Comparison of ENCODE assay signal across 1 cellular context in the genomic region with DNA sequence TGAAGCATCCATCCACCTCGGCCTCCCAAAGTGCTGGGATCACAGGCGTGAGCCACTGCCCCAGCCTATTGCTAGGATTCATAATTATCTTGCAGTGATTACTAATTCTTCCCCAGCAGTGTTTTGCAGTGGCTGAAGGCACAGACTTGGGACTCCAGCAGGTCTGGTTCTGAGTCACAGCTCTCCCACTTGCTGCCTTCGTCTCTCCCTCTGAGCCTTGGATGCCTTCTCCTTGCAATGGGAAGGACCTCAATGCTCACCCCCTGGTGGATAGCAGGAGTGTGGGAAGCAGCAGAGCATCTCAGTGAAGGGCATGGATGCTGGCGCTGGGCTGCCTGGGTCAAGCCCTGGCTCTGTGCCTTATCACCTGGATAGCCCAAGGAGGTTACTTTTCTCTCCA.
TF ChIP-seq lines count a peak whose summit lies in the region.

No MANE protein-coding gene starts in this region.

TF ChIP-seq in GM23338, 12 proteins besides CTCF, POLR2A, EP300 and RAD21 (continued from another document):
- TF ChIP-seq, protein P1, sequence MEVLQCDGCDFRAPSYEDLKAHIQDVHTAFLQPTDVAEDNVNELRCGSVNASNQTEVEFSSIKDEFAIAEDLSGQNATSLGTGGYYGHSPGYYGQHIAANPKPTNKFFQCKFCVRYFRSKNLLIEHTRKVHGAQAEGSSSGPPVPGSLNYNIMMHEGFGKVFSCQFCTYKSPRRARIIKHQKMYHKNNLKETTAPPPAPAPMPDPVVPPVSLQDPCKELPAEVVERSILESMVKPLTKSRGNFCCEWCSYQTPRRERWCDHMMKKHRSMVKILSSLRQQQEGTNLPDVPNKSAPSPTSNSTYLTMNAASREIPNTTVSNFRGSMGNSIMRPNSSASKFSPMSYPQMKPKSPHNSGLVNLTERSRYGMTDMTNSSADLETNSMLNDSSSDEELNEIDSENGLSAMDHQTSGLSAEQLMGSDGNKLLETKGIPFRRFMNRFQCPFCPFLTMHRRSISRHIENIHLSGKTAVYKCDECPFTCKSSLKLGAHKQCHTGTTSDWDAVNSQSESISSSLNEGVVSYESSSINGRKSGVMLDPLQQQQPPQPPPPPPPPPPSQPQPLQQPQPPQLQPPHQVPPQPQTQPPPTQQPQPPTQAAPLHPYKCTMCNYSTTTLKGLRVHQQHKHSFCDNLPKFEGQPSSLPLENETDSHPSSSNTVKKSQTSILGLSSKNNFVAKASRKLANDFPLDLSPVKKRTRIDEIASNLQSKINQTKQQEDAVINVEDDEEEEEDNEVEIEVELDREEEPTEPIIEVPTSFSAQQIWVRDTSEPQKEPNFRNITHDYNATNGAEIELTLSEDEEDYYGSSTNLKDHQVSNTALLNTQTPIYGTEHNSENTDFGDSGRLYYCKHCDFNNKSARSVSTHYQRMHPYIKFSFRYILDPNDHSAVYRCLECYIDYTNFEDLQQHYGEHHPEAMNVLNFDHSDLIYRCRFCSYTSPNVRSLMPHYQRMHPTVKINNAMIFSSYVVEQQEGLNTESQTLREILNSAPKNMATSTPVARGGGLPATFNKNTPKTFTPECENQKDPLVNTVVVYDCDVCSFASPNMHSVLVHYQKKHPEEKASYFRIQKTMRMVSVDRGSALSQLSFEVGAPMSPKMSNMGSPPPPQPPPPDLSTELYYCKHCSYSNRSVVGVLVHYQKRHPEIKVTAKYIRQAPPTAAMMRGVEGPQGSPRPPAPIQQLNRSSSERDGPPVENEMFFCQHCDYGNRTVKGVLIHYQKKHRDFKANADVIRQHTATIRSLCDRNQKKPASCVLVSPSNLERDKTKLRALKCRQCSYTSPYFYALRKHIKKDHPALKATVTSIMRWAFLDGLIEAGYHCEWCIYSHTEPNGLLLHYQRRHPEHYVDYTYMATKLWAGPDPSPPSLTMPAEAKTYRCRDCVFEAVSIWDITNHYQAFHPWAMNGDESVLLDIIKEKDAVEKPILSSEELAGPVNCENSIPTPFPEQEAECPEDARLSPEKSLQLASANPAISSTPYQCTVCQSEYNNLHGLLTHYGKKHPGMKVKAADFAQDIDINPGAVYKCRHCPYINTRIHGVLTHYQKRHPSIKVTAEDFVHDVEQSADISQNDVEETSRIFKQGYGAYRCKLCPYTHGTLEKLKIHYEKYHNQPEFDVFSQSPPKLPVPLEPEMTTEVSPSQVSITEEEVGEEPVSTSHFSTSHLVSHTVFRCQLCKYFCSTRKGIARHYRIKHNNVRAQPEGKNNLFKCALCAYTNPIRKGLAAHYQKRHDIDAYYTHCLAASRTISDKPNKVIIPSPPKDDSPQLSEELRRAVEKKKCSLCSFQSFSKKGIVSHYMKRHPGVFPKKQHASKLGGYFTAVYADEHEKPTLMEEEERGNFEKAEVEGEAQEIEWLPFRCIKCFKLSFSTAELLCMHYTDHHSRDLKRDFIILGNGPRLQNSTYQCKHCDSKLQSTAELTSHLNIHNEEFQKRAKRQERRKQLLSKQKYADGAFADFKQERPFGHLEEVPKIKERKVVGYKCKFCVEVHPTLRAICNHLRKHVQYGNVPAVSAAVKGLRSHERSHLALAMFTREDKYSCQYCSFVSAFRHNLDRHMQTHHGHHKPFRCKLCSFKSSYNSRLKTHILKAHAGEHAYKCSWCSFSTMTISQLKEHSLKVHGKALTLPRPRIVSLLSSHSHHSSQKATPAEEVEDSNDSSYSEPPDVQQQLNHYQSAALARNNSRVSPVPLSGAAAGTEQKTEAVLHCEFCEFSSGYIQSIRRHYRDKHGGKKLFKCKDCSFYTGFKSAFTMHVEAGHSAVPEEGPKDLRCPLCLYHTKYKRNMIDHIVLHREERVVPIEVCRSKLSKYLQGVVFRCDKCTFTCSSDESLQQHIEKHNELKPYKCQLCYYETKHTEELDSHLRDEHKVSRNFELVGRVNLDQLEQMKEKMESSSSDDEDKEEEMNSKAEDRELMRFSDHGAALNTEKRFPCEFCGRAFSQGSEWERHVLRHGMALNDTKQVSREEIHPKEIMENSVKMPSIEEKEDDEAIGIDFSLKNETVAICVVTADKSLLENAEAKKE (CRISPR knock-in tag; IDR thresholded peaks at IDR 0.05): no peak
- TF ChIP-seq STAT1 (IDR thresholded peaks at IDR 0.05; ENCODE audit: unreplicated experiment) (no peak), EZH2phosphoT487 (IDR thresholded peaks at IDR 0.05; ENCODE audit: unreplicated experiment) (no peak), CREB1 (CRISPR knock-in tag; IDR thresholded peaks at IDR 0.05; ENCODE audit: low read depth) (no peak)
- TF ChIP-seq, protein P2, sequence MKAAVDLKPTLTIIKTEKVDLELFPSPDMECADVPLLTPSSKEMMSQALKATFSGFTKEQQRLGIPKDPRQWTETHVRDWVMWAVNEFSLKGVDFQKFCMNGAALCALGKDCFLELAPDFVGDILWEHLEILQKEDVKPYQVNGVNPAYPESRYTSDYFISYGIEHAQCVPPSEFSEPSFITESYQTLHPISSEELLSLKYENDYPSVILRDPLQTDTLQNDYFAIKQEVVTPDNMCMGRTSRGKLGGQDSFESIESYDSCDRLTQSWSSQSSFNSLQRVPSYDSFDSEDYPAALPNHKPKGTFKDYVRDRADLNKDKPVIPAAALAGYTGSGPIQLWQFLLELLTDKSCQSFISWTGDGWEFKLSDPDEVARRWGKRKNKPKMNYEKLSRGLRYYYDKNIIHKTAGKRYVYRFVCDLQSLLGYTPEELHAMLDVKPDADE (IDR thresholded peaks at IDR 0.05): no peak
